ENCODE assay signal across 11 cellular contexts in the genomic region with DNA sequence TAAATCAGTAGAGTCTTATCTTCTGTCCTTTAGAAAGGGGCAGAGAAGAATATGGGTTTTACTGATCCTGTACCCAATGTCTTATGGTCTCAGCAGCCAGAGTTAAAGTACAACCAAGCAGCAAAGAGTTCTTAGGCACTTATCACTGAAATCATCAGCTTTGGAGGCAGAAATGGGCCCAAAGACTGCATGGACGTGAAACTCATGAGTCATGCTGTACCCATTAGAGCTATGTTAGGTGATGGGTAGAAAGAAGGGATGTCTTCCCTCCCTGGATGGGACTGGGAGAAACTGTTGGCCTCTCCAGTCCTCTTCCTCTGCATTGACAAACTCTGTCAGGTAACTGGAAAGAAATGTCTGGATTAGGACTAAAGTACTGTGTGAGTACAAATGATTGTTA.
"Had no signal": no experiment of that assay in that cellular context is flagged by ENCODE, and none has a peak within 500 bp of the region (broad histone marks: within the 10 kb centered on the region; RNA-seq: fewer than 3 reads in every experiment).

No MANE protein-coding gene starts in this region.

- H3K9me3 Mint-ChIP-seq: activated T-cell treated with anti-CD3 and anti-CD28 coated beads, Interleukin-2, amount 50 U/mL, for 24 hours; central memory CD8-positive, alpha-beta T cell had no signal

- DNase-seq: activated CD4-positive, CD25-positive, alpha-beta regulatory T cell treated with anti-CD3 and anti-CD28 coated beads, Interleukin-2, amount 50 U/mL, for 72 hours; cortex of kidney had no signal

- H3K4me3 Mint-ChIP-seq: activated CD8-positive, alpha-beta memory T cell treated with anti-CD3 and anti-CD28 coated beads, Interleukin-2, amount 10 ng/mL, durations not matched to agents 7 days and 5 days; activated T-cell treated with anti-CD3 and anti-CD28 coated beads, Interleukin-2, amount 50 U/mL, for 24 hours; brain; central memory CD8-positive, alpha-beta T cell had no signal

- H3K36me3 ChIP-seq: lower lobe of right lung, pancreas, thyroid gland had no signal

- H3K27ac ChIP-seq: lower lobe of right lung, pancreas, skin epidermis, thyroid gland had no signal

- H3K4me1 Mint-ChIP-seq: brain had no signal

- H3K9me3 ChIP-seq: lower lobe of right lung, pancreas, thyroid gland had no signal

- H3K36me3 Mint-ChIP-seq: activated naive CD4-positive, alpha-beta T cell treated with anti-CD3 and anti-CD28 coated beads, Interleukin-2, amount 50 U/mL, for 72 hours; brain had no signal

- H3K4me1 ChIP-seq: lower lobe of right lung, pancreas, thyroid gland had no signal

- H3K27me3 ChIP-seq: pancreas, thyroid gland had no signal

- H3K4me3 ChIP-seq: lower lobe of right lung, pancreas, skin epidermis, thyroid gland had no signal

- H3K27ac Mint-ChIP-seq: activated CD8-positive, alpha-beta memory T cell treated with anti-CD3 and anti-CD28 coated beads, Interleukin-2, amount 10 ng/mL, durations not matched to agents 7 days and 5 days; activated naive CD4-positive, alpha-beta T cell treated with anti-CD3 and anti-CD28 coated beads, Interleukin-2, amount 50 U/mL, for 72 hours; activated T-cell treated with anti-CD3 and anti-CD28 coated beads, Interleukin-2, amount 50 U/mL, for 24 hours; brain had no signal

- H3K27me3 Mint-ChIP-seq: activated CD8-positive, alpha-beta memory T cell treated with anti-CD3 and anti-CD28 coated beads, Interleukin-2, amount 10 ng/mL, durations not matched to agents 7 days and 5 days had no signal
